Comparison of ENCODE assay signal across 13 cellular contexts in the genomic region with DNA sequence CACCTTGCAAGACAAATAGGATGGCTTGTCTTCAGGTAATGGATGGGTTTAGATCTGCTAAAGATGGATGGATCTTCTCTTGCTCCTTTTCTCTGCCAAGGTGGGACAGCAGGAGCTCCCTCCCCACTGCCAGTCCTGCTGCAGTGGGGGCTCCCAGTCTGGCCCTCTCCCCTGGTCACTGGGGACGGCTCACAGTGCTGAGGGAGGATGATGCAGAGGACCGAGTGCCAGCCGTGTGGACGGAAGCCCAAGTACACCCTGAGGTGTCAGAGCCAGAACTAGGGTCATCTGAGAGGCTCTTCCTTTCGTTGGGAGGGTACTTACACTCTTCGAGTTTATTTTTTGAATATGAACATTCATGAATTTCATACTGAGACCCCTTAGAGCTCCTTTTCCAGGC. TPM values are rescaled to one million over a fixed set of nuclear protein-coding genes. Genes with fewer than 3 reads are reported as not detected.
A peak's percentile ranks its signal among the peaks of the same experiment; 100 is the strongest.
DNase-seq lines count a peak whose midpoint lies in the region; ATAC-seq and TF ChIP-seq lines count a peak whose summit lies in the region.
"Had no signal": no experiment of that assay in that cellular context is flagged by ENCODE, and none has a peak within 500 bp of the region (broad histone marks: within the 10 kb centered on the region; RNA-seq: fewer than 3 reads in every experiment).

No MANE protein-coding gene starts in this region.

- no peak overlapping the region for H2BK5ac ChIP-seq in mesenchymal stem cell (ENCODE audit: low read depth, low read length, poor library complexity, severe bottlenecking)

- peaks cover 0 to 6% (median 0%) of the 10 kb centered on the region in 9 donors for H3K36me3 ChIP-seq in heart left ventricle
- H3K36me3 ChIP-seq in mesenchymal stem cell (ENCODE audit: control insufficient read depth in 1 of 2, insufficient read depth in 2 of 2, low read depth in 1 of 2, low read length in 2 of 2) = no peaks in the 10 kb centered on the region
- peaks cover 0 to 11% (median 3%) of the 10 kb centered on the region in 5 donors for H3K36me3 ChIP-seq in subcutaneous abdominal adipose tissue (ENCODE audit: control insufficient read depth in 5 of 5, insufficient read depth in 5 of 5, low read length in 5 of 5)

- POLR2A ChIA-PET in T-cell (lab: Charles Lee) = no interaction called here

- H3K9me3 ChIP-seq in heart left ventricle (no peaks in the 10 kb centered on the region), mesenchymal stem cell (ENCODE audit: control insufficient read depth, low read length) (no peaks in the 10 kb centered on the region), subcutaneous abdominal adipose tissue (ENCODE audit: control insufficient read depth in 5 of 5, low read length in 5 of 5) (no peaks in the 10 kb centered on the region)

- peaks cover 93 to 96% (median 93%) of the 10 kb centered on the region in 3 donors for H3K4me1 Mint-ChIP-seq in T-cell

- H3K4ac ChIP-seq in mesenchymal stem cell (ENCODE audit: low read depth in 1 of 2, low read length in 2 of 2) = no peak overlapping the region

- peaks cover 46% of the 10 kb centered on the region for H3K36me3 Mint-ChIP-seq in T-cell

- no peak for ATAC-seq in heart left ventricle
- ATAC-seq in left ventricle myocardium superior = no peak
- ATAC-seq in T-cell (replicated peaks in 1 of 4) = no peak
- ATAC-seq: SK-N-SH treated with all-trans-retinoic acid at 6 μM for 48 hours had no signal

- H2AFZ ChIP-seq in mesenchymal stem cell (ENCODE audit: low read depth, low read length) = no peak overlapping the region

- H3K14ac ChIP-seq in mesenchymal stem cell (ENCODE audit: low read length in 2 of 2) = no peak overlapping the region

- H3K23ac ChIP-seq in mesenchymal stem cell (ENCODE audit: low read length in 2 of 2) = no peak overlapping the region

- peak overlapping the region; percentile 97 to 99 for H3K27ac Mint-ChIP-seq in T-cell
- H3K27ac Mint-ChIP-seq: progenitor cell of endocrine pancreas had no signal

- H3K4me3 ChIP-seq in heart left ventricle = no peak overlapping the region
- no peak overlapping the region for H3K4me3 ChIP-seq in mesenchymal stem cell (ENCODE audit: insufficient read depth in 1 of 2, low read depth in 1 of 2, low read length in 2 of 2)
- H3K4me3 ChIP-seq in subcutaneous abdominal adipose tissue (ENCODE audit: low read depth in 1 of 5, low read length in 5 of 5) = no peak overlapping the region

- WGBS in heart left ventricle, 4 donors = 24 to 36% (median 33%) methylated on average over 6 of the region's 6 CpGs
- WGBS in mesenchymal stem cell = 82% methylated on average over 6 of the region's 6 CpGs

- TF ChIP-seq POLR2A in heart left ventricle (IDR thresholded peaks at IDR 0.05) = no peak

- H3K27me3 Mint-ChIP-seq in T-cell = no peaks in the 10 kb centered on the region

- H3K27ac ChIP-seq in heart left ventricle (peak overlapping the region in 8 of 12 donors; percentile 5 to 98 (median 36)), mesenchymal stem cell (ENCODE audit: low read length, poor library complexity, severe bottlenecking) (no peak overlapping the region), subcutaneous abdominal adipose tissue (ENCODE audit: low read depth, low read length) (peak overlapping the region; percentile 51)

- H4K8ac ChIP-seq in mesenchymal stem cell (ENCODE audit: low read length) = no peak overlapping the region

- peak overlapping the region in 1 of 3 donors; percentile 88 for H3K4me3 Mint-ChIP-seq in T-cell

- peak overlapping the region; percentile 44 for H4K91ac ChIP-seq in mesenchymal stem cell (ENCODE audit: low read length)

- TF ChIP-seq CTCF in heart left ventricle (IDR thresholded peaks at IDR 0.05) = no peak

- H3K27me3 ChIP-seq in heart left ventricle = no peaks in the 10 kb centered on the region
- H3K27me3 ChIP-seq in mesenchymal stem cell (ENCODE audit: control insufficient read depth in 1 of 2, insufficient read depth in 1 of 2, low read length in 2 of 2) = no peaks in the 10 kb centered on the region
- no peaks in the 10 kb centered on the region for H3K27me3 ChIP-seq in subcutaneous abdominal adipose tissue (ENCODE audit: control insufficient read depth in 5 of 5, insufficient read depth in 4 of 5, low read length in 5 of 5)

- DNase-seq in heart left ventricle (no peak), left ventricle myocardium superior (no peak), T-cell (no peak), mesenchymal stem cell (no peak), SIG-M5 treated with dmso at 0.1 percent for 504 hours (lab: John Stamatoyannopoulos, UW; ENCODE audit: unreplicated experiment) (no peak), SKM-1 (lab: John Stamatoyannopoulos, UW; ENCODE audit: unreplicated experiment) (no peak), COLO668 (lab: John Stamatoyannopoulos, UW; ENCODE audit: unreplicated experiment) (no peak)
- DNase-seq: activated gamma-delta T cell, midbrain, NCI-H1048 had no signal

- H2BK120ac ChIP-seq in mesenchymal stem cell (ENCODE audit: low read depth, low read length) = no peak overlapping the region

- H3K4me1 ChIP-seq in heart left ventricle = peaks cover 25 to 97% (median 76%) of the 10 kb centered on the region in 12 donors
- peaks cover 5% of the 10 kb centered on the region for H3K4me1 ChIP-seq in mesenchymal stem cell (ENCODE audit: control insufficient read depth, insufficient read depth, low read depth, low read length)
- peaks cover 32 to 87% (median 81%) of the 10 kb centered on the region in 5 donors for H3K4me1 ChIP-seq in subcutaneous abdominal adipose tissue (ENCODE audit: control insufficient read depth in 5 of 5, insufficient read depth in 5 of 5, low read length in 5 of 5)

- H2BK15ac ChIP-seq in mesenchymal stem cell (ENCODE audit: low read depth, poor library complexity, severe bottlenecking) = no peak overlapping the region

- no peak overlapping the region for H2BK12ac ChIP-seq in mesenchymal stem cell (ENCODE audit: low read length in 2 of 2)

- H2AK5ac ChIP-seq in mesenchymal stem cell (ENCODE audit: low read length, severe bottlenecking) = no peak overlapping the region

- CTCF ChIA-PET in T-cell (lab: Charles Lee) = no interaction called here

- intact Hi-C loops in heart left ventricle (cut with DNase I) = no loop called here
- intact Hi-C loops in left ventricle myocardium superior (cut with micrococcal nuclease) = no loop called here

- H3K18ac ChIP-seq in mesenchymal stem cell (ENCODE audit: low read depth in 1 of 2, low read length in 2 of 2) = no peak overlapping the region

- H3K9me3 Mint-ChIP-seq in T-cell = no peaks in the 10 kb centered on the region

- no peak overlapping the region for H3K9ac ChIP-seq in mesenchymal stem cell (ENCODE audit: low read length)
- no peak overlapping the region for H3K9ac ChIP-seq in subcutaneous abdominal adipose tissue (ENCODE audit: low read length in 5 of 5)

- H3K4me2 ChIP-seq in mesenchymal stem cell (ENCODE audit: low read length, poor library complexity, severe bottlenecking) = no peak overlapping the region

- no peaks in the 10 kb centered on the region for H3K79me1 ChIP-seq in mesenchymal stem cell (replicated peaks; ENCODE audit: low read length, poor library complexity, severe bottlenecking)

RNA-seq across cellular contexts. Expression of gene CCDC69, which starts 5.7 kb away (rescaled TPM):
- total RNA-seq in heart left ventricle (100 to 1,000 TPM in 7 of 9 donors, 10 to 100 TPM in 2; 82.5 to 207 (median 119) TPM), left ventricle myocardium superior (178 TPM), T-cell (100 to 1,000 TPM in 1 of 5 donors, 10 to 100 TPM in 4; 86.3 to 112 (median 93.5) TPM)
- 100 to 1,000 TPM in 1 of 2 donors, 10 to 100 TPM in 1; 92.9 to 245 TPM for polyA plus RNA-seq in heart left ventricle
- 11.2 TPM for polyA plus RNA-seq in mesenchymal stem cell (2013, experiment 1 of 2)
- polyA plus RNA-seq in mesenchymal stem cell (2013, experiment 2 of 2) = 10.8 TPM

RNA-seq across cellular contexts. Expression of gene GM2A, which starts 34.8 kb away (rescaled TPM):
- total RNA-seq in heart left ventricle (10 to 100 TPM; 27.5 to 71.4 (median 40.1) TPM), left ventricle myocardium superior (32.1 TPM), T-cell (10 to 100 TPM in 3 of 5 donors, 1 to 10 TPM in 2; 8.2 to 20.9 (median 11.5) TPM)
- 10 to 100 TPM; 22.8 to 31.6 TPM for polyA plus RNA-seq in heart left ventricle
- 38.8 TPM for polyA plus RNA-seq in mesenchymal stem cell (2013, experiment 1 of 2)
- polyA plus RNA-seq in mesenchymal stem cell (2013, experiment 2 of 2) = 39.5 TPM
